ENCODE assay signal across 17 cellular contexts in genomic region chr7:142508251-142508650, GRCh38.
DNase-seq lines count a peak whose midpoint lies in the region; ATAC-seq, FAIRE-seq and TF ChIP-seq lines count a peak whose summit lies in the region.
"Had no signal": no experiment of that assay in that cellular context is flagged by ENCODE, and none has a peak within 500 bp of the region (broad histone marks: within the 10 kb centered on the region; RNA-seq: fewer than 3 reads in every experiment).

No MANE protein-coding gene starts in this region.

- H3K36me3 Mint-ChIP-seq in activated CD4-positive, alpha-beta T cell treated with anti-CD3 and anti-CD28 coated beads, Interleukin-2, amount 10 ng/mL, durations not matched to agents 24 days and 14 days (ENCODE audit: low read depth) = no peaks in the 10 kb centered on the region

- peak overlapping the region; percentile 90 for H3K27ac ChIP-seq in PC-9
- peak overlapping the region; percentile 65 for H3K27ac ChIP-seq in colonic mucosa
- H3K27ac ChIP-seq in small intestine (ENCODE audit: low read depth in 1 of 2, low read length in 1 of 2) = peak overlapping the region; percentile 67 to 78
- H3K27ac ChIP-seq: A549, brain microvascular endothelial cell, heart right ventricle, upper lobe of right lung had no signal

- 8 to 41% (median 30%) methylated on average over 4 of the region's 4 CpGs for WGBS in small intestine, 3 donors

- H3K4me1 ChIP-seq in PC-9 (replicated peaks; ENCODE audit: insufficient read depth) (peaks cover 29% of the 10 kb centered on the region), colonic mucosa (peaks cover 5% of the 10 kb centered on the region), small intestine (ENCODE audit: control insufficient read depth in 2 of 2, insufficient read depth in 1 of 2, low read depth in 1 of 2, low read length in 1 of 2) (peaks cover 3 to 8% of the 10 kb centered on the region in 2 donors)
- H3K4me1 ChIP-seq: A549, heart right ventricle, upper lobe of right lung had no signal

- no peak for ATAC-seq in GM18861 (IDR thresholded peaks at IDR 0.05; ENCODE audit: unreplicated experiment)
- ATAC-seq: A549, heart right ventricle, upper lobe of right lung had no signal

- POLR2A ChIA-PET in PC-9 (lab: Charles Lee; ENCODE audit: unreplicated experiment) = interaction anchor here (0.5 to 1.1 kb wide), 7 partner anchors 8 to 1896 kb away, joined by 3 to 6 read pairs (median 4); no protein-coding TSS in a partner anchor

- H3K4me1 Mint-ChIP-seq in activated CD4-positive, alpha-beta T cell treated with anti-CD3 and anti-CD28 coated beads, Interleukin-2, amount 10 ng/mL, durations not matched to agents 24 days and 14 days = peaks cover 11% of the 10 kb centered on the region

- DNase-seq in activated CD4-positive, alpha-beta T cell treated with anti-CD3 and anti-CD28 coated beads, Interleukin-2, amount 10 ng/mL, durations not matched to agents 24 days and 14 days = no peak
- DNase-seq in activated CD4-positive, alpha-beta T cell treated with anti-CD3 and anti-CD28 coated beads, Interleukin-2, amount 50 U/mL, for 4 hours = no peak
- DNase-seq in PC-9 = peak; percentile 78 to 99
- peak; percentile 60 for DNase-seq in colonic mucosa
- peak; percentile 96 for DNase-seq in small intestine
- no peak for DNase-seq in NCI-H128 (lab: John Stamatoyannopoulos, UW; ENCODE audit: unreplicated experiment)
- DNase-seq in OCI-M2 (lab: John Stamatoyannopoulos, UW; ENCODE audit: unreplicated experiment) = no peak
- DNase-seq: brain microvascular endothelial cell, DMS 273 treated with DMSO at 0.1 percent for 48 hours, heart right ventricle, NCI-H2227 treated with DMSO at 0.1 percent for 48 hours, occipital lobe, T1000, upper lobe of right lung had no signal

- H3K9me3 Mint-ChIP-seq in activated CD4-positive, alpha-beta T cell treated with anti-CD3 and anti-CD28 coated beads, Interleukin-2, amount 10 ng/mL, durations not matched to agents 24 days and 14 days = no peaks in the 10 kb centered on the region

- CTCF ChIA-PET in PC-9 (lab: Charles Lee) = interaction anchor here (0.7 to 2.1 kb wide), 9 partner anchors 8 to 1943 kb away, joined by 3 to 20 read pairs (median 3); no protein-coding TSS in a partner anchor

- H3K9ac ChIP-seq in colonic mucosa (ENCODE audit: low read depth in 2 of 2, low read length in 2 of 2) = peak overlapping the region in 1 of 2 donors; percentile 64

- 0 out of 2 replicates have a peak, but pooled peaks cover 15% of the 10 kb centered on the region for H3F3A ChIP-seq in PC-9 (ENCODE audit: insufficient read depth, low read depth)

- peak overlapping the region; percentile 59 for H3K4me2 ChIP-seq in PC-9
- H3K4me2 ChIP-seq: A549 had no signal

- BruUV-seq in PC-9 (replicated peaks; lab: Mats Ljungman, UMichigan) = no TSS peak

- H3K9me3 ChIP-seq in PC-9 (ENCODE audit: insufficient read depth, low read depth) (no peaks in the 10 kb centered on the region), colonic mucosa (no peaks in the 10 kb centered on the region), small intestine (ENCODE audit: control insufficient read depth, low read depth) (no peaks in the 10 kb centered on the region)
- H3K9me3 ChIP-seq: A549, heart right ventricle, upper lobe of right lung had no signal

- H3K4me3 ChIP-seq in PC-9 (no peak overlapping the region; the same call in 1 of the 2 replicates), colonic mucosa (no peak overlapping the region), small intestine (ENCODE audit: low read depth in 1 of 2, low read length in 2 of 2) (no peak overlapping the region)
- H3K4me3 ChIP-seq: A549, heart right ventricle, lung, upper lobe of right lung had no signal

- H3K36me3 ChIP-seq in PC-9 (ENCODE audit: low read depth) (no peaks in the 10 kb centered on the region), colonic mucosa (no peaks in the 10 kb centered on the region), small intestine (ENCODE audit: control insufficient read depth in 2 of 2, insufficient read depth in 2 of 2, low read length in 2 of 2) (no peaks in the 10 kb centered on the region)
- H3K36me3 ChIP-seq: brain microvascular endothelial cell, heart right ventricle, upper lobe of right lung had no signal

- no peak overlapping the region for H3K4me3 Mint-ChIP-seq in activated CD4-positive, alpha-beta T cell treated with anti-CD3 and anti-CD28 coated beads, Interleukin-2, amount 10 ng/mL, durations not matched to agents 24 days and 14 days

- H4K20me1 ChIP-seq in PC-9 (ENCODE audit: insufficient read depth) = no peaks in the 10 kb centered on the region

- no peaks in the 10 kb centered on the region for H3K79me2 ChIP-seq in PC-9 (ENCODE audit: low read depth)

- intact Hi-C loops in activated CD4-positive, alpha-beta T cell treated with anti-CD3 and anti-CD28 coated beads, Interleukin-2, amount 10 ng/mL, durations not matched to agents 24 days and 14 days (cut with micrococcal nuclease) = no loop called here
- intact Hi-C loops in PC-9 (cut with micrococcal nuclease; ENCODE audit: unreplicated experiment) (loop anchor here (1.0 to 5.0 kb wide), 3 partner anchors 12 to 406 kb away; no protein-coding TSS in a partner anchor), colonic mucosa (cut with DNase I) (no loop called here)

- TF ChIP-seq CTCF in PC-9 (conservative IDR thresholded peaks at IDR 0.05) = no peak
- TF ChIP-seq CTCF in colonic mucosa (IDR thresholded peaks at IDR 0.05) = no peak

- FAIRE-seq in small intestine (lab: Jason Lieb, UNC) = no peak
- FAIRE-seq: A549 had no signal

- peak overlapping the region; percentile 49; the same call in 1 of the 2 replicates for H2AFZ ChIP-seq in PC-9

- no peaks in the 10 kb centered on the region for H3K9me2 ChIP-seq in PC-9 (ENCODE audit: insufficient read depth)

- H3K27ac Mint-ChIP-seq in activated CD4-positive, alpha-beta T cell treated with anti-CD3 and anti-CD28 coated beads, Interleukin-2, amount 10 ng/mL, durations not matched to agents 24 days and 14 days = peak overlapping the region; percentile 56

- H3K27me3 Mint-ChIP-seq in activated CD4-positive, alpha-beta T cell treated with anti-CD3 and anti-CD28 coated beads, Interleukin-2, amount 10 ng/mL, durations not matched to agents 24 days and 14 days = peaks cover 15% of the 10 kb centered on the region

- H3K27me3 ChIP-seq in PC-9 (ENCODE audit: insufficient read depth, low read depth) = no peaks in the 10 kb centered on the region
- no peaks in the 10 kb centered on the region for H3K27me3 ChIP-seq in colonic mucosa
- H3K27me3 ChIP-seq in small intestine (ENCODE audit: control insufficient read depth in 2 of 2, insufficient read depth in 2 of 2, low read length in 2 of 2) = peaks cover 0 to 2% of the 10 kb centered on the region in 2 donors
- H3K27me3 ChIP-seq: brain microvascular endothelial cell, upper lobe of right lung had no signal

Comparison
In these comparisons a context has a peak if more than half of its experiments do, and no peak if none do; other contexts are left out.
1. DNase-seq: peak in PC-9 (2 of 2), colonic mucosa (single experiment) and small intestine (single experiment); none in activated CD4-positive, alpha-beta T cell treated with anti-CD3 and anti-CD28 coated beads, Interleukin-2, amount 10 ng/mL, durations not matched to agents 24 days and 14 days (single experiment), activated CD4-positive, alpha-beta T cell treated with anti-CD3 and anti-CD28 coated beads, Interleukin-2, amount 50 U/mL, for 4 hours (0 of 2), NCI-H128 (single experiment) and OCI-M2 (single experiment).
2. Peak in every context shown above with its lines, with median percentiles within 50 percentile points of each other: H3K27ac ChIP-seq.